16 cellular contexts compared by ENCODE assay signal in the genomic region with DNA sequence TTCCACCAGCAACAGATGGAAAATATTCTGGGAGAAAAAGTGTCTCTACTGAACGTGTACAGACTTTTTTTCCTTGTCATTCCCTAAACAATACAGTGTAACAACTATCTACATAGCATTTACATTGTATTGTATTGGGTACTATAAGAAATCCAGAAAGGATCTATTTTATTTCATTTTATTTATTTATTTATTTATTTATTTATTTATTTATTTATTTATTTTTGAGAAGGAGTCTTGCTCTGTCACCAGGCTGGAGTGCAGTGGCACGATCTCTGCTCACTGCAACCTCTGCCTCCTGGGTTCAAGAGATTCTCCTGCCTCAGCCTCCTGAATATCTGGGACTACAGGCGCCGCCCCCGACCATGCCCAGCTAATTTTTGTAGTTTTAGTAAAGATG. TPM values are rescaled to one million over a fixed set of nuclear protein-coding genes. Genes with fewer than 3 reads are reported as not detected.
"Had no signal": no experiment of that assay in that cellular context is flagged by ENCODE, and none has a peak within 500 bp of the region (broad histone marks: within the 10 kb centered on the region; RNA-seq: fewer than 3 reads in every experiment).

No MANE protein-coding gene starts in this region.

RNA-seq across cellular contexts. Expression of a gene that starts 9.6 kb away (rescaled TPM):
- total RNA-seq: astrocyte; dermis blood vessel endothelial cell; endothelial cell of umbilical vein; fibroblast of lung; fibroblast of villous mesenchyme; glomerular endothelial cell; T-helper 1 cell treated with Interleukin-12 subunit alpha and Interleukin-12 subunit beta and Interleukin-4 antibody, amounts not matched to agents 30 ng/mL and 1 ng/mL, for 36 hours had no signal
- polyA plus RNA-seq: endothelial cell of umbilical vein, fibroblast of lung had no signal

RNA-seq across cellular contexts. Expression of a gene that starts 39.1 kb away (rescaled TPM):
- total RNA-seq: activated CD8-positive, alpha-beta memory T cell treated with anti-CD3 and anti-CD28 coated beads for 36 hours; activated CD8-positive, alpha-beta memory T cell treated with anti-CD3 and anti-CD28 coated beads, Interleukin-2, amount 10 ng/mL, durations not matched to agents 7 days and 5 days; activated CD8-positive, alpha-beta T cell treated with anti-CD3 and anti-CD28 coated beads, Interleukin-2, amount 10 ng/mL, durations not matched to agents 7 days and 5 days; activated naive CD4-positive, alpha-beta T cell treated with anti-CD3 and anti-CD28 coated beads for 36 hours; activated naive CD4-positive, alpha-beta T cell treated with anti-CD3 and anti-CD28 coated beads, Interleukin-2, amount 50 U/mL, for 72 hours; activated T-helper 1 cell treated with anti-CD3 and anti-CD28 coated beads, Interleukin-12 subunit alpha, Interleukin-12 subunit beta, Interleukin-2, Interleukin-4 antibody, amounts not matched to agents 30 ng/mL and 10 ng/mL and 1 ng/mL, durations not matched to agents 14 hours and 24 hours and 36 hours; activated T-helper 2 cell treated with anti-CD3 and anti-CD28 coated beads, Interferon-gamma antibody, Interleukin-2, Interleukin-4, amounts not matched to agents 10 μg/mL and 5 μg/mL and 100 μg/mL, durations not matched to agents 14 hours and 24 hours and 36 hours; astrocyte; chondrocyte; dermis blood vessel endothelial cell; endothelial cell of umbilical vein; fibroblast of lung; fibroblast of villous mesenchyme; glomerular endothelial cell; T-helper 1 cell treated with Interleukin-12 subunit alpha and Interleukin-12 subunit beta and Interleukin-4 antibody, amounts not matched to agents 30 ng/mL and 1 ng/mL, for 36 hours had no signal
- polyA plus RNA-seq: endothelial cell of umbilical vein, fibroblast of lung had no signal

RNA-seq across cellular contexts. Expression of a gene that starts 40.4 kb away (rescaled TPM):
- total RNA-seq: activated CD8-positive, alpha-beta memory T cell treated with anti-CD3 and anti-CD28 coated beads, Interleukin-2, amount 10 ng/mL, durations not matched to agents 7 days and 5 days; activated CD8-positive, alpha-beta T cell treated with anti-CD3 and anti-CD28 coated beads, Interleukin-2, amount 10 ng/mL, durations not matched to agents 7 days and 5 days; activated naive CD4-positive, alpha-beta T cell treated with anti-CD3 and anti-CD28 coated beads for 36 hours; activated T-helper 1 cell treated with anti-CD3 and anti-CD28 coated beads, Interleukin-12 subunit alpha, Interleukin-12 subunit beta, Interleukin-2, Interleukin-4 antibody, amounts not matched to agents 30 ng/mL and 10 ng/mL and 1 ng/mL, durations not matched to agents 14 hours and 24 hours and 36 hours; activated T-helper 2 cell treated with anti-CD3 and anti-CD28 coated beads, Interferon-gamma antibody, Interleukin-2, Interleukin-4, amounts not matched to agents 10 μg/mL and 5 μg/mL and 100 μg/mL, durations not matched to agents 14 hours and 24 hours and 36 hours; dermis blood vessel endothelial cell; endothelial cell of umbilical vein; fibroblast of lung; fibroblast of villous mesenchyme; glomerular endothelial cell; T-helper 1 cell treated with Interleukin-12 subunit alpha and Interleukin-12 subunit beta and Interleukin-4 antibody, amounts not matched to agents 30 ng/mL and 1 ng/mL, for 36 hours had no signal

RNA-seq across cellular contexts. Expression of a gene that starts 46.0 kb away (rescaled TPM):
- total RNA-seq: dermis blood vessel endothelial cell, esophagus squamous epithelium, fibroblast of villous mesenchyme, glomerular endothelial cell had no signal
- polyA plus RNA-seq: fibroblast of lung had no signal
